ENCODE assay signal across 7 cellular contexts in genomic region chrX:8879750-8880149, GRCh38.
DNase-seq lines count a peak whose midpoint lies in the region; ATAC-seq and TF ChIP-seq lines count a peak whose summit lies in the region.

No MANE protein-coding gene starts in this region.

- no peak overlapping the region for H3K4me3 ChIP-seq in GM12875 (ENCODE audit: low read depth, low read length)
- H3K4me3 ChIP-seq in left lung, result no peak overlapping the region

- H3K27me3 Mint-ChIP-seq in activated T-cell treated with anti-CD3 and anti-CD28 coated beads, Interleukin-2, amount 50 U/mL, for 24 hours, result peaks cover 22% of the 10 kb centered on the region

- no peaks in the 10 kb centered on the region for H3K4me1 Mint-ChIP-seq in activated T-cell treated with anti-CD3 and anti-CD28 coated beads, Interleukin-2, amount 50 U/mL, for 24 hours (ENCODE audit: low read depth)

- H3K27ac Mint-ChIP-seq in activated T-cell treated with anti-CD3 and anti-CD28 coated beads, Interleukin-2, amount 50 U/mL, for 24 hours, result no peak overlapping the region

- H3K27me3 ChIP-seq in left lung, result no peaks in the 10 kb centered on the region

- no peaks in the 10 kb centered on the region for H3K9me3 ChIP-seq in left lung

- no peak overlapping the region for H3K4me3 Mint-ChIP-seq in activated T-cell treated with anti-CD3 and anti-CD28 coated beads, Interleukin-2, amount 50 U/mL, for 24 hours

- no peaks in the 10 kb centered on the region for H3K9me3 Mint-ChIP-seq in activated T-cell treated with anti-CD3 and anti-CD28 coated beads, Interleukin-2, amount 50 U/mL, for 24 hours

- DNase-seq in LHCN-M2 (ENCODE audit: low read depth), result peak; percentile 7
- peak; percentile 36 for DNase-seq in activated T-cell treated with anti-CD3 and anti-CD28 coated beads, Interleukin-2, amount 50 U/mL, for 24 hours
- DNase-seq in left lung, result no peak
- DNase-seq in omental fat pad (ENCODE audit: low spot score), result no peak
- DNase-seq in NCI-H128 (lab: John Stamatoyannopoulos, UW; ENCODE audit: unreplicated experiment), result no peak

- H3K36me3 ChIP-seq in left lung, result no peaks in the 10 kb centered on the region

- intact Hi-C loops in left lung (cut with DNase I), result no loop called here

- no peaks in the 10 kb centered on the region for H3K4me1 ChIP-seq in left lung

- H3K36me3 Mint-ChIP-seq in activated T-cell treated with anti-CD3 and anti-CD28 coated beads, Interleukin-2, amount 50 U/mL, for 24 hours (ENCODE audit: low read depth), result no peaks in the 10 kb centered on the region

- TF ChIP-seq CTCF in GM12875 (IDR thresholded peaks at IDR 0.05; ENCODE audit: borderline replicate concordance, insufficient read depth, low read depth, low read length), result peak; percentile 80
- peak; percentile 36 to 47 for TF ChIP-seq CTCF in left lung (IDR thresholded peaks at IDR 0.05)
- no peak for TF ChIP-seq CTCF in omental fat pad (IDR thresholded peaks at IDR 0.05)

- no peak overlapping the region for H3K27ac ChIP-seq in left lung

- ATAC-seq in left lung (peak; percentile 48), omental fat pad (ENCODE audit: low FRiP score) (no peak), HG03139 (IDR thresholded peaks at IDR 0.05; ENCODE audit: unreplicated experiment) (no peak)

Comparison
In these comparisons a context has a peak if more than half of its experiments do, and no peak if none do; other contexts are left out.
1. CTCF ChIP-seq: peak in GM12875 (single experiment) and left lung (2 of 2); none in omental fat pad (0 of 3).
2. DNase-seq: peak in LHCN-M2 (single experiment) and activated T-cell treated with anti-CD3 and anti-CD28 coated beads, Interleukin-2, amount 50 U/mL, for 24 hours (single experiment); none in left lung (0 of 2), omental fat pad (single experiment) and NCI-H128 (single experiment).